1 cellular context compared by ENCODE assay signal in the genomic region with DNA sequence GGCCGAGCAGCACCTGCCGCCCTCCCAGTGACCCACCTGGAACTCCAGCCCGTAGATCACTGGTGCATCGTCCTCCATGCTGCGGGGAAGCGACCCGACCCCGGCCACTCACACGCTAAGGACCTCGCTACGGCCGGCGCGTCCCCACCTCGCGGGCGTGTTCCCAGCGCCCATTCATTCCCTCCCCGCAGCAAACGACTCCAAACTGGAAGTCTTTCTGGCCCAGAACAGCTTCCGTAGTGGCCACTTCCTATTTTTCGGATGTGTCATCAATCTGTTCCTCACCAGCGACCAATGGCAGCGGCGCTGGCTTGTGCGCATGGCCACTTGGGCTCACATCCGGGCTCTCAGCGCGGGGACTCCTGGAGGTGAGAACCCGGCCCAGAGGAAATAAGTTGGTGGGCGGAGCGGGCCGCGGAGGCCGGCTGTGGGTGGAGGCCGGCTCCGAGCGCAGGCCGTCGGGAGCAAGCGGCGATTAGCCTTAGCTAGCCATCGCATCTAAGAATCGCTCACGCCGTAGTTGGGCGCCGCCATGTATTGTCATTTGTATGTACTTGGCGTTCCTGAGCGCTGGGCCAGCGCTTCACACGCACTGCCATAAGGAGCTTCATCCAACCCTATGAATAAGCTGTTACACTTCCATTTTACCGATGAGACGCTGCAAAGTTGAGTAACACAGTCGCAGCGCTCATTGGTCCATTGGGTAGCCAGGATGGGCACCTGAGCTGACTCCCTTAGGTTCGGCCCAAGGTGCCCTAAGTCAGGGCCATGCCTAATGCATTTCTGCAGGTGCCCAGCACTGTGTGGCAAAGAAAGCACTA.
A peak's percentile ranks its signal among the peaks of the same experiment; 100 is the strongest.
TF ChIP-seq lines count a peak whose summit lies in the region.

A gene (minus strand): TSS at position 207 of the 821 bp plus-strand sequence. CDS start 129 bp downstream, at position 78.

TF ChIP-seq in HepG2, 621 proteins besides CTCF, POLR2A, EP300 and RAD21 (continued from another document and continues in another):
- TF ChIP-seq, protein P1, sequence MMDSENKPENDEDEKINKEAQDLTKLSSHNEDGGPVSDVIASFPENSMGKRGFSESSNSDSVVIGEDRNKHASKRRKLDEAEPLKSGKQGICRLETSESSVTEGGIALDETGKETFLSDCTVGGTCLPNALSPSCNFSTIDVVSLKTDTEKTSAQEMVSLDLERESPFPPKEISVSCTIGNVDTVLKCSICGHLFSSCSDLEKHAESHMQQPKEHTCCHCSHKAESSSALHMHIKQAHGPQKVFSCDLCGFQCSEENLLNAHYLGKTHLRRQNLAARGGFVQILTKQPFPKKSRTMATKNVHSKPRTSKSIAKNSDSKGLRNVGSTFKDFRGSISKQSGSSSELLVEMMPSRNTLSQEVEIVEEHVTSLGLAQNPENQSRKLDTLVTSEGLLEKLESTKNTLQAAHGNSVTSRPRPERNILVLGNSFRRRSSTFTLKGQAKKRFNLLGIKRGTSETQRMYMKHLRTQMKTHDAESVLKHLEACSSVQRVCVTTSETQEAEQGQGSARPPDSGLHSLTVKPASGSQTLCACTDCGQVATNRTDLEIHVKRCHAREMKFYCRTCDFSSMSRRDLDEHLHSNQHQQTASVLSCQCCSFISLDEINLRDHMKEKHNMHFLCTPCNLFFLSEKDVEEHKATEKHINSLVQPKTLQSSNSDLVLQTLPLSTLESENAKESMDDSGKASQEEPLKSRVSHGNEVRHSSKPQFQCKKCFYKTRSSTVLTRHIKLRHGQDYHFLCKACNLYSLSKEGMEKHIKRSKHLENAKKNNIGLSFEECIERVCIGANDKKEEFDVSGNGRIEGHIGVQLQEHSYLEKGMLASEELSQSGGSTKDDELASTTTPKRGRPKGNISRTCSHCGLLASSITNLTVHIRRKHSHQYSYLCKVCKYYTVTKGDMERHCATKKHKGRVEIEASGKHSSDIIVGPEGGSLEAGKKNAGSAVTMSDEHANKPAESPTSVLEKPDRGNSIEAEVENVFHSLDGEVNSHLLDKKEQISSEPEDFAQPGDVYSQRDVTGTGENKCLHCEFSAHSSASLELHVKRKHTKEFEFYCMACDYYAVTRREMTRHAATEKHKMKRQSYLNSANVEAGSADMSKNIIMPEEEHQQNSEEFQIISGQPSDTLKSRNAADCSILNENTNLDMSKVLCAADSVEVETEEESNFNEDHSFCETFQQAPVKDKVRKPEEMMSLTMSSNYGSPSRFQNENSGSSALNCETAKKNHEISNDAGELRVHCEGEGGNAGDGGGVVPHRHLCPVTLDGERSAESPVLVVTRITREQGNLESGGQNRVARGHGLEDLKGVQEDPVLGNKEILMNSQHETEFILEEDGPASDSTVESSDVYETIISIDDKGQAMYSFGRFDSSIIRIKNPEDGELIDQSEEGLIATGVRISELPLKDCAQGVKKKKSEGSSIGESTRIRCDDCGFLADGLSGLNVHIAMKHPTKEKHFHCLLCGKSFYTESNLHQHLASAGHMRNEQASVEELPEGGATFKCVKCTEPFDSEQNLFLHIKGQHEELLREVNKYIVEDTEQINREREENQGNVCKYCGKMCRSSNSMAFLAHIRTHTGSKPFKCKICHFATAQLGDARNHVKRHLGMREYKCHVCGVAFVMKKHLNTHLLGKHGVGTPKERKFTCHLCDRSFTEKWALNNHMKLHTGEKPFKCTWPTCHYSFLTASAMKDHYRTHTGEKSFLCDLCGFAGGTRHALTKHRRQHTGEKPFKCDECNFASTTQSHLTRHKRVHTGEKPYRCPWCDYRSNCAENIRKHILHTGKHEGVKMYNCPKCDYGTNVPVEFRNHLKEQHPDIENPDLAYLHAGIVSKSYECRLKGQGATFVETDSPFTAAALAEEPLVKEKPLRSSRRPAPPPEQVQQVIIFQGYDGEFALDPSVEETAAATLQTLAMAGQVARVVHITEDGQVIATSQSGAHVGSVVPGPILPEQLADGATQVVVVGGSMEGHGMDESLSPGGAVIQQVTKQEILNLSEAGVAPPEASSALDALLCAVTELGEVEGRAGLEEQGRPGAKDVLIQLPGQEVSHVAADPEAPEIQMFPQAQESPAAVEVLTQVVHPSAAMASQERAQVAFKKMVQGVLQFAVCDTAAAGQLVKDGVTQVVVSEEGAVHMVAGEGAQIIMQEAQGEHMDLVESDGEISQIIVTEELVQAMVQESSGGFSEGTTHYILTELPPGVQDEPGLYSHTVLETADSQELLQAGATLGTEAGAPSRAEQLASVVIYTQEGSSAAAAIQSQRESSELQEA (CRISPR knock-in tag; IDR thresholded peaks at IDR 0.05; ENCODE audit: not compliant biosample characterization): peak; percentile 91
- TF ChIP-seq, protein P2, sequence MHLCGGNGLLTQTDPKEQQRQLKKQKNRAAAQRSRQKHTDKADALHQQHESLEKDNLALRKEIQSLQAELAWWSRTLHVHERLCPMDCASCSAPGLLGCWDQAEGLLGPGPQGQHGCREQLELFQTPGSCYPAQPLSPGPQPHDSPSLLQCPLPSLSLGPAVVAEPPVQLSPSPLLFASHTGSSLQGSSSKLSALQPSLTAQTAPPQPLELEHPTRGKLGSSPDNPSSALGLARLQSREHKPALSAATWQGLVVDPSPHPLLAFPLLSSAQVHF (CRISPR knock-in tag; IDR thresholded peaks at IDR 0.05): no peak; the same call in 1 of the 2 replicates
- TF ChIP-seq, protein P3, sequence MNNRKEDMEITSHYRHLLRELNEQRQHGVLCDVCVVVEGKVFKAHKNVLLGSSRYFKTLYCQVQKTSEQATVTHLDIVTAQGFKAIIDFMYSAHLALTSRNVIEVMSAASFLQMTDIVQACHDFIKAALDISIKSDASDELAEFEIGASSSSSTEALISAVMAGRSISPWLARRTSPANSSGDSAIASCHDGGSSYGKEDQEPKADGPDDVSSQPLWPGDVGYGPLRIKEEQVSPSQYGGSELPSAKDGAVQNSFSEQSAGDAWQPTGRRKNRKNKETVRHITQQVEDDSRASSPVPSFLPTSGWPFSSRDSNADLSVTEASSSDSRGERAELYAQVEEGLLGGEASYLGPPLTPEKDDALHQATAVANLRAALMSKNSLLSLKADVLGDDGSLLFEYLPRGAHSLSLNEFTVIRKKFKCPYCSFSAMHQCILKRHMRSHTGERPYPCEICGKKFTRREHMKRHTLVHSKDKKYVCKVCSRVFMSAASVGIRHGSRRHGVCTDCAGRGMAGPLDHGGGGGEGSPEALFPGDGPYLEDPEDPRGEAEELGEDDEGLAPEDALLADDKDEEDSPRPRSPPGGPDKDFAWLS (CRISPR knock-in tag; IDR thresholded peaks at IDR 0.05; ENCODE audit: borderline replicate concordance): no peak
- no peak for TF ChIP-seq TCF7L2 (IDR thresholded peaks at IDR 0.05; ENCODE audit: low read depth, low read length)
- TF ChIP-seq PHF21A (CRISPR knock-in tag; IDR thresholded peaks at IDR 0.05): peak; percentile 99
- TF ChIP-seq, protein P4, sequence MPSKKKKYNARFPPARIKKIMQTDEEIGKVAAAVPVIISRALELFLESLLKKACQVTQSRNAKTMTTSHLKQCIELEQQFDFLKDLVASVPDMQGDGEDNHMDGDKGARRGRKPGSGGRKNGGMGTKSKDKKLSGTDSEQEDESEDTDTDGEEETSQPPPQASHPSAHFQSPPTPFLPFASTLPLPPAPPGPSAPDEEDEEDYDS (CRISPR knock-in tag; IDR thresholded peaks at IDR 0.05): peak; percentile 84; the same call in 1 of the 2 replicates
- no peak for TF ChIP-seq TCF7 (IDR thresholded peaks at IDR 0.05; ENCODE audit: low read depth)
- peak; percentile 34; the same call in 1 of the 2 replicates for TF ChIP-seq ZNF746 (CRISPR knock-in tag; IDR thresholded peaks at IDR 0.05)
- 0 out of 2 replicates have a peak, but pooled peaks have one; percentile 85 for TF ChIP-seq ZNF572 (CRISPR knock-in tag; IDR thresholded peaks at IDR 0.05)
- peak; percentile 27; the same call in 1 of the 2 replicates for TF ChIP-seq RELA (CRISPR knock-in tag; IDR thresholded peaks at IDR 0.05)
- peak; percentile 88 for TF ChIP-seq DR1 (CRISPR knock-in tag; IDR thresholded peaks at IDR 0.05)
- peak; percentile 89 for TF ChIP-seq ZBTB38 (CRISPR knock-in tag; IDR thresholded peaks at IDR 0.05)
- no peak; the same call in 1 of the 2 replicates for TF ChIP-seq CCDC6 (CRISPR knock-in tag; IDR thresholded peaks at IDR 0.05)
- peak; percentile 93 for TF ChIP-seq POLR2G (IDR thresholded peaks at IDR 0.05; ENCODE audit: low read depth, low read length)
- TF ChIP-seq CHCHD3 (CRISPR knock-in tag; IDR thresholded peaks at IDR 0.05): peak; percentile 76; the same call in 1 of the 2 replicates
- peak; percentile 98 for TF ChIP-seq NR2C2 (CRISPR knock-in tag; IDR thresholded peaks at IDR 0.05; ENCODE audit: borderline replicate concordance)
- peak; percentile 96 for TF ChIP-seq POGZ (CRISPR knock-in tag; IDR thresholded peaks at IDR 0.05)
- TF ChIP-seq ZNF225 (CRISPR knock-in tag; IDR thresholded peaks at IDR 0.05): peak; percentile 68
- TF ChIP-seq TBL1XR1 (IDR thresholded peaks at IDR 0.05; ENCODE audit: borderline replicate concordance, low read length, partially characterized antibody): no peak
- TF ChIP-seq PRPF4 (IDR thresholded peaks at IDR 0.05; ENCODE audit: low read depth, low read length, poor library complexity, severe bottlenecking): no peak
- peak; percentile 94 for TF ChIP-seq TOE1 (CRISPR knock-in tag; IDR thresholded peaks at IDR 0.05)
- TF ChIP-seq, protein P5, sequence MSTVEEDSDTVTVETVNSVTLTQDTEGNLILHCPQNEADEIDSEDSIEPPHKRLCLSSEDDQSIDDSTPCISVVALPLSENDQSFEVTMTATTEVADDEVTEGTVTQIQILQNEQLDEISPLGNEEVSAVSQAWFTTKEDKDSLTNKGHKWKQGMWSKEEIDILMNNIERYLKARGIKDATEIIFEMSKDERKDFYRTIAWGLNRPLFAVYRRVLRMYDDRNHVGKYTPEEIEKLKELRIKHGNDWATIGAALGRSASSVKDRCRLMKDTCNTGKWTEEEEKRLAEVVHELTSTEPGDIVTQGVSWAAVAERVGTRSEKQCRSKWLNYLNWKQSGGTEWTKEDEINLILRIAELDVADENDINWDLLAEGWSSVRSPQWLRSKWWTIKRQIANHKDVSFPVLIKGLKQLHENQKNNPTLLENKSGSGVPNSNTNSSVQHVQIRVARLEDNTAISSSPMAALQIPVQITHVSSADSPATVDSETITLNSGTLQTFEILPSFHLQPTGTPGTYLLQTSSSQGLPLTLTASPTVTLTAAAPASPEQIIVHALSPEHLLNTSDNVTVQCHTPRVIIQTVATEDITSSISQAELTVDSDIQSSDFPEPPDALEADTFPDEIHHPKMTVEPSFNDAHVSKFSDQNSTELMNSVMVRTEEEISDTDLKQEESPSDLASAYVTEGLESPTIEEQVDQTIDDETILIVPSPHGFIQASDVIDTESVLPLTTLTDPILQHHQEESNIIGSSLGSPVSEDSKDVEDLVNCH (CRISPR knock-in tag; IDR thresholded peaks at IDR 0.05): peak; percentile 100
- TF ChIP-seq, protein P6, sequence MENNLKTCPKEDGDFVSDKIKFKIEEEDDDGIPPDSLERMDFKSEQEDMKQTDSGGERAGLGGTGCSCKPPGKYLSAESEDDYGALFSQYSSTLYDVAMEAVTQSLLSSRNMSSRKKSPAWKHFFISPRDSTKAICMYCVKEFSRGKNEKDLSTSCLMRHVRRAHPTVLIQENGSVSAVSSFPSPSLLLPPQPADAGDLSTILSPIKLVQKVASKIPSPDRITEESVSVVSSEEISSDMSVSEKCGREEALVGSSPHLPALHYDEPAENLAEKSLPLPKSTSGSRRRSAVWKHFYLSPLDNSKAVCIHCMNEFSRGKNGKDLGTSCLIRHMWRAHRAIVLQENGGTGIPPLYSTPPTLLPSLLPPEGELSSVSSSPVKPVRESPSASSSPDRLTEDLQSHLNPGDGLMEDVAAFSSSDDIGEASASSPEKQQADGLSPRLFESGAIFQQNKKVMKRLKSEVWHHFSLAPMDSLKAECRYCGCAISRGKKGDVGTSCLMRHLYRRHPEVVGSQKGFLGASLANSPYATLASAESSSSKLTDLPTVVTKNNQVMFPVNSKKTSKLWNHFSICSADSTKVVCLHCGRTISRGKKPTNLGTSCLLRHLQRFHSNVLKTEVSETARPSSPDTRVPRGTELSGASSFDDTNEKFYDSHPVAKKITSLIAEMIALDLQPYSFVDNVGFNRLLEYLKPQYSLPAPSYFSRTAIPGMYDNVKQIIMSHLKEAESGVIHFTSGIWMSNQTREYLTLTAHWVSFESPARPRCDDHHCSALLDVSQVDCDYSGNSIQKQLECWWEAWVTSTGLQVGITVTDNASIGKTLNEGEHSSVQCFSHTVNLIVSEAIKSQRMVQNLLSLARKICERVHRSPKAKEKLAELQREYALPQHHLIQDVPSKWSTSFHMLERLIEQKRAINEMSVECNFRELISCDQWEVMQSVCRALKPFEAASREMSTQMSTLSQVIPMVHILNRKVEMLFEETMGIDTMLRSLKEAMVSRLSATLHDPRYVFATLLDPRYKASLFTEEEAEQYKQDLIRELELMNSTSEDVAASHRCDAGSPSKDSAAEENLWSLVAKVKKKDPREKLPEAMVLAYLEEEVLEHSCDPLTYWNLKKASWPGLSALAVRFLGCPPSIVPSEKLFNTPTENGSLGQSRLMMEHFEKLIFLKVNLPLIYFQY (CRISPR knock-in tag; IDR thresholded peaks at IDR 0.05; ENCODE audit: borderline replicate concordance): peak; percentile 98
- 0 out of 2 replicates have a peak, but pooled peaks have one; percentile 36 for TF ChIP-seq GTF3A (CRISPR knock-in tag; conservative IDR thresholded peaks at IDR 0.05)
- no peak; the same call in 1 of the 2 replicates for TF ChIP-seq HHEX (CRISPR knock-in tag; IDR thresholded peaks at IDR 0.05)
- TF ChIP-seq ZNF329 (CRISPR knock-in tag; IDR thresholded peaks at IDR 0.05; ENCODE audit: low read depth): peak; percentile 83; the same call in 1 of the 2 replicates
- TF ChIP-seq, protein P7, sequence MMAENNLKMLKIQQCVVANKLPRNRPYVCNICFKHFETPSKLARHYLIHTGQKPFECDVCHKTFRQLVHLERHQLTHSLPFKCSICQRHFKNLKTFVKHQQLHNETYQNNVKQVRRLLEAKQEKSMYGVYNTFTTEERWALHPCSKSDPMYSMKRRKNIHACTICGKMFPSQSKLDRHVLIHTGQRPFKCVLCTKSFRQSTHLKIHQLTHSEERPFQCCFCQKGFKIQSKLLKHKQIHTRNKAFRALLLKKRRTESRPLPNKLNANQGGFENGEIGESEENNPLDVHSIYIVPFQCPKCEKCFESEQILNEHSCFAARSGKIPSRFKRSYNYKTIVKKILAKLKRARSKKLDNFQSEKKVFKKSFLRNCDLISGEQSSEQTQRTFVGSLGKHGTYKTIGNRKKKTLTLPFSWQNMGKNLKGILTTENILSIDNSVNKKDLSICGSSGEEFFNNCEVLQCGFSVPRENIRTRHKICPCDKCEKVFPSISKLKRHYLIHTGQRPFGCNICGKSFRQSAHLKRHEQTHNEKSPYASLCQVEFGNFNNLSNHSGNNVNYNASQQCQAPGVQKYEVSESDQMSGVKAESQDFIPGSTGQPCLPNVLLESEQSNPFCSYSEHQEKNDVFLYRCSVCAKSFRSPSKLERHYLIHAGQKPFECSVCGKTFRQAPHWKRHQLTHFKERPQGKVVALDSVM (CRISPR knock-in tag; IDR thresholded peaks at IDR 0.05): peak; percentile 100
- no peak for TF ChIP-seq RAD51 (IDR thresholded peaks at IDR 0.05; ENCODE audit: borderline replicate concordance)
- TF ChIP-seq ZFAT (CRISPR knock-in tag; conservative IDR thresholded peaks at IDR 0.05): no peak
- 0 out of 2 replicates have a peak, but pooled peaks have one; percentile 29 for TF ChIP-seq SP2 (CRISPR knock-in tag; IDR thresholded peaks at IDR 0.05)
